ENCODE assay signal across 9 cellular contexts in genomic region chr7:24290004-24290641, GRCh38. TPM values are rescaled to one million over a fixed set of nuclear protein-coding genes. Genes with fewer than 3 reads are reported as not detected.
DNase-seq lines count a peak whose midpoint lies in the region; ATAC-seq, FAIRE-seq and TF ChIP-seq lines count a peak whose summit lies in the region.
"Had no signal": no experiment of that assay in that cellular context is flagged by ENCODE, and none has a peak within 500 bp of the region (broad histone marks: within the 10 kb centered on the region; RNA-seq: fewer than 3 reads in every experiment).

No MANE protein-coding gene starts in this region.

- H3K4me2 ChIP-seq in skeletal muscle satellite cell (ENCODE audit: low read length), result peak overlapping the region; percentile 30

- H3K4me3 ChIP-seq in skeletal muscle satellite cell (ENCODE audit: low read length), result no peak overlapping the region

- no peak for FAIRE-seq in frontal cortex (lab: Jason Lieb, UNC)

- CTCF ChIA-PET in activated CD8-positive, alpha-beta T cell treated with anti-CD3 and anti-CD28 coated beads, Interleukin-2, amount 10 ng/mL, durations not matched to agents 7 days and 5 days (lab: Charles Lee), result interaction anchor here (0.5 to 1.9 kb wide), 15 partner anchors 8 to 803 kb away, joined by 3 to 14 read pairs (median 3); no protein-coding TSS in a partner anchor

- H3K36me3 ChIP-seq in skeletal muscle satellite cell (ENCODE audit: insufficient read depth, low read length), result no peaks in the 10 kb centered on the region

- H3K9me3 Mint-ChIP-seq in activated CD8-positive, alpha-beta T cell treated with anti-CD3 and anti-CD28 coated beads, Interleukin-2, amount 10 ng/mL, durations not matched to agents 7 days and 5 days (ENCODE audit: insufficient read depth), result no peaks in the 10 kb centered on the region

- POLR2A ChIA-PET in activated CD8-positive, alpha-beta T cell treated with anti-CD3 and anti-CD28 coated beads, Interleukin-2, amount 10 ng/mL, durations not matched to agents 7 days and 5 days (lab: Charles Lee), result interaction anchor here (1.2 kb wide), 1 partner anchor 9 kb away, joined by 3 read pairs; no protein-coding TSS in a partner anchor

- no peaks in the 10 kb centered on the region for H3K9me3 ChIP-seq in skeletal muscle satellite cell (replicated peaks; ENCODE audit: low read length)

- no peak overlapping the region for H3K27ac Mint-ChIP-seq in activated CD8-positive, alpha-beta T cell treated with anti-CD3 and anti-CD28 coated beads, Interleukin-2, amount 10 ng/mL, durations not matched to agents 7 days and 5 days

- H3K27me3 ChIP-seq in skeletal muscle satellite cell (ENCODE audit: control insufficient read depth, insufficient read depth, low read length), result peaks cover 34% of the 10 kb centered on the region

- peaks cover 3% of the 10 kb centered on the region for H3K4me1 ChIP-seq in skeletal muscle satellite cell (ENCODE audit: control insufficient read depth, insufficient read depth, low read length)

- DNase-seq in DMS 273 treated with DMSO at 0.1 percent for 48 hours (lab: John Stamatoyannopoulos, UW) (peak; percentile 45), GM19240 (ENCODE audit: insufficient read length, low spot score) (peak; percentile 62), NCI-H345 (lab: John Stamatoyannopoulos, UW) (peak; percentile 66), frontal cortex (ENCODE audit: low spot score in 2 of 2) (peak; percentile 19 to 31), omental fat pad (ENCODE audit: low spot score) (no peak)
- peak; percentile 57 for DNase-seq in activated CD8-positive, alpha-beta T cell treated with anti-CD3 and anti-CD28 coated beads, Interleukin-2, amount 10 ng/mL, durations not matched to agents 7 days and 5 days

- no peak overlapping the region for H3K9ac ChIP-seq in skeletal muscle satellite cell (ENCODE audit: low read depth, low read length)

- H3K27me3 Mint-ChIP-seq in activated CD8-positive, alpha-beta T cell treated with anti-CD3 and anti-CD28 coated beads, Interleukin-2, amount 10 ng/mL, durations not matched to agents 7 days and 5 days (ENCODE audit: low read depth), result peaks cover 29% of the 10 kb centered on the region

- ATAC-seq in HG03108 (IDR thresholded peaks at IDR 0.05; ENCODE audit: unreplicated experiment) (peak; percentile 97), omental fat pad (ENCODE audit: low FRiP score) (no peak)
- peak; percentile 89 for ATAC-seq in activated CD8-positive, alpha-beta T cell treated with anti-CD3 and anti-CD28 coated beads, Interleukin-2, amount 10 ng/mL, durations not matched to agents 7 days and 5 days

- H3K36me3 Mint-ChIP-seq in activated CD8-positive, alpha-beta T cell treated with anti-CD3 and anti-CD28 coated beads, Interleukin-2, amount 10 ng/mL, durations not matched to agents 7 days and 5 days (ENCODE audit: low read depth), result no peaks in the 10 kb centered on the region

- TF ChIP-seq CTCF in omental fat pad (IDR thresholded peaks at IDR 0.05), result no peak

- peaks cover 10% of the 10 kb centered on the region for H3K4me1 Mint-ChIP-seq in activated CD8-positive, alpha-beta T cell treated with anti-CD3 and anti-CD28 coated beads, Interleukin-2, amount 10 ng/mL, durations not matched to agents 7 days and 5 days (ENCODE audit: low read depth)

- H3K4me3 Mint-ChIP-seq in activated CD8-positive, alpha-beta T cell treated with anti-CD3 and anti-CD28 coated beads, Interleukin-2, amount 10 ng/mL, durations not matched to agents 7 days and 5 days, result no peak overlapping the region

RNA-seq across cellular contexts. Expression of gene NPY, which starts 6.1 kb away (rescaled TPM):
- total RNA-seq in activated CD8-positive, alpha-beta T cell treated with anti-CD3 and anti-CD28 coated beads, Interleukin-2, amount 10 ng/mL, durations not matched to agents 7 days and 5 days, result not detected
- 41.2 TPM for total RNA-seq in frontal cortex
- total RNA-seq in skeletal muscle satellite cell (2012; rRNA removed), result not detected in 2 replicates
- 1 to 10 TPM in 2 of 4 donors, not detected in 2; 1.3 to 2.5 TPM for total RNA-seq in omental fat pad
- total RNA-seq: activated CD8-positive, alpha-beta memory T cell treated with anti-CD3 and anti-CD28 coated beads for 36 hours had no signal

Comparison
In these comparisons a context has a peak if more than half of its experiments do, and no peak if none do; other contexts are left out.
1. RNA of gene NPY, which starts 6.1 kb away (total RNA-seq): 41.2 TPM in frontal cortex (single experiment); 1.3 to 2.5 TPM in omental fat pad and not detected in activated CD8-positive, alpha-beta T cell treated with anti-CD3 and anti-CD28 coated beads, Interleukin-2, amount 10 ng/mL, durations not matched to agents 7 days and 5 days; every median in the first group is over 10 times any median in the second.